In the genomic region with DNA sequence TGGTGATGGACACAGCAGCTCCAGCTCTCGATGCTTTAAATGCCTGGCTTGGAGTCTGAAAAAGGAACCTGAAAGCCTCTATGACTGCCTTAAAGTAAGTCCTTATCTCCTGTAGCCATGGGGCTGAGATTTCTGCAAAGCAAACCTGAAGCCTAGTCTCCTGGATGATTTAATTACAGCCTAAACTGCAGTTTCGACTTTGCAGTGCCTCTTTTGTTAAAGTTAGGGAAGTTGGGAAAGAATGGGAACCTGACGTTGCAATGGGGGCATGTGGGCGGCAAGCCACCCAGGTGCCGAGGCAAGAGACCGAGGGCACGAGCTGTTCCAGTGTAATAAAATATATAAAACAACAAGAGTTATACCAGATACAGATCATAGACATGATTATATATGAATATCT, we compare ENCODE assay signal across 19 cellular contexts. TPM values are rescaled to one million over a fixed set of nuclear protein-coding genes. Genes with fewer than 3 reads are reported as not detected.
DNase-seq lines count a peak whose midpoint lies in the region; ATAC-seq, FAIRE-seq and TF ChIP-seq lines count a peak whose summit lies in the region.
"Had no signal": no experiment of that assay in that cellular context is flagged by ENCODE, and none has a peak within 500 bp of the region (broad histone marks: within the 10 kb centered on the region; RNA-seq: fewer than 3 reads in every experiment).

No MANE protein-coding gene starts in this region.

- no peaks in the 10 kb centered on the region for H4K20me1 ChIP-seq in HepG2 (ENCODE audit: insufficient read depth, low read length)
- no peaks in the 10 kb centered on the region for H4K20me1 ChIP-seq in hepatocyte (ENCODE audit: insufficient read depth, poor library complexity, severe bottlenecking)

- CTCF ChIA-PET in HepG2 (lab: Yijun Ruan, JAX; ENCODE audit: low intra/inter-chr PET ratio, low total read pairs) = interaction anchor here (1.1 to 2.1 kb wide), 3 partner anchors 27 to 136 kb away, joined by 3 to 8 read pairs (median 3); no protein-coding TSS in a partner anchor

- no peak overlapping the region for H3K4me3 Mint-ChIP-seq in activated T-helper 1 cell treated with anti-CD3 and anti-CD28 coated beads, Interleukin-12 subunit alpha, Interleukin-12 subunit beta, Interleukin-2, Interleukin-4 antibody, amounts not matched to agents 30 ng/mL and 10 ng/mL and 1 ng/mL, durations not matched to agents 14 hours and 24 hours and 36 hours
- H3K4me3 Mint-ChIP-seq: HFFc6; natural killer cell treated with Interleukin-12 subunit alpha and Interleukin-12 subunit beta and Interleukin-15 and Interleukin-18, amount 100 ng/mL, for 72 hours had no signal

- POLR2A ChIA-PET in HepG2 (lab: Yijun Ruan, JAX) = interaction anchor here (1.3 to 6.2 kb wide), 6 partner anchors 12 to 81 kb away, joined by 4 to 59 read pairs (median 10); a partner anchor contains a TSS

- H3K27me3 ChIP-seq in HepG2 (ENCODE audit: control insufficient read depth in 1 of 2, insufficient read depth in 2 of 2, low read length in 2 of 2) (peaks cover 2 to 9% of the 10 kb centered on the region in 2 experiments; a peak in 4 of 5 replicates), right lobe of liver (no peaks in the 10 kb centered on the region), hepatocyte (no peaks in the 10 kb centered on the region)
- H3K27me3 ChIP-seq: suprapubic skin had no signal

- WGBS in HepG2 (ENCODE audit: low lambda C conversion rate) = 46% methylated on average over 7 of the region's 7 CpGs
- 73% methylated on average over 7 of the region's 7 CpGs for WGBS in right lobe of liver (ENCODE audit: insufficient coverage, low coverage, low lambda C conversion rate, missing lambda C conversion rate)
- WGBS in hepatocyte (ENCODE audit: low lambda C conversion rate, missing lambda C conversion rate) = 82% methylated on average over 7 of the region's 7 CpGs

- ATAC-seq in HepG2 = no peak
- ATAC-seq in right lobe of liver = no peak
- ATAC-seq: left cardiac atrium; natural killer cell treated with Interleukin-12 subunit alpha and Interleukin-12 subunit beta and Interleukin-15 and Interleukin-18, amount 100 ng/mL, for 72 hours had no signal

- no TSS peak for BruUV-seq in HepG2 (replicated peaks; lab: Mats Ljungman, UMichigan)

- H3K4me1 Mint-ChIP-seq in activated T-helper 1 cell treated with anti-CD3 and anti-CD28 coated beads, Interleukin-12 subunit alpha, Interleukin-12 subunit beta, Interleukin-2, Interleukin-4 antibody, amounts not matched to agents 30 ng/mL and 10 ng/mL and 1 ng/mL, durations not matched to agents 14 hours and 24 hours and 36 hours (ENCODE audit: low read depth) = peaks cover 9% of the 10 kb centered on the region

- peaks cover 63% of the 10 kb centered on the region for H3K4me1 ChIP-seq in HepG2 (ENCODE audit: insufficient read depth, low read length)
- H3K4me1 ChIP-seq in right lobe of liver = peaks cover 0 to 4% (median 0%) of the 10 kb centered on the region in 4 donors
- no peaks in the 10 kb centered on the region for H3K4me1 ChIP-seq in hepatocyte (ENCODE audit: insufficient read depth)
- H3K4me1 ChIP-seq: prostate gland had no signal

- H3K4me2 ChIP-seq in HepG2 (ENCODE audit: low read depth, low read length) (peak overlapping the region; percentile 78), hepatocyte (peak overlapping the region; percentile 47)

- no peak for TF ChIP-seq RAD21 in HepG2 (CRISPR knock-in tag; IDR thresholded peaks at IDR 0.05)

- H3K27ac Mint-ChIP-seq in activated T-helper 1 cell treated with anti-CD3 and anti-CD28 coated beads, Interleukin-12 subunit alpha, Interleukin-12 subunit beta, Interleukin-2, Interleukin-4 antibody, amounts not matched to agents 30 ng/mL and 10 ng/mL and 1 ng/mL, durations not matched to agents 14 hours and 24 hours and 36 hours = no peak overlapping the region

- H3K79me2 ChIP-seq in HepG2 (ENCODE audit: insufficient read depth, low read length) = no peaks in the 10 kb centered on the region
- H3K79me2 ChIP-seq in hepatocyte = no peaks in the 10 kb centered on the region

- H3K36me3 ChIP-seq in HepG2 (replicated peaks in 1 of 2; ENCODE audit: control insufficient read depth in 1 of 2, insufficient read depth in 2 of 2, low read length in 2 of 2) (no peaks in the 10 kb centered on the region), right lobe of liver (no peaks in the 10 kb centered on the region), hepatocyte (replicated peaks; ENCODE audit: insufficient read depth, low read depth) (no peaks in the 10 kb centered on the region)
- H3K36me3 ChIP-seq: prostate gland, suprapubic skin had no signal

- TF ChIP-seq EP300 in HepG2 (IDR thresholded peaks at IDR 0.05; ENCODE audit: low read depth in 2 of 2, low read length in 2 of 2) (no peak), HepG2 (CRISPR knock-in tag; IDR thresholded peaks at IDR 0.05; ENCODE audit: borderline replicate concordance) (no peak)

- DNase-seq in HepG2 (ENCODE audit: low spot score) = no peak
- no peak for DNase-seq in right lobe of liver
- DNase-seq in OCI-M1 (lab: John Stamatoyannopoulos, UW) = peak; percentile 38
- no peak for DNase-seq in hepatocyte (ENCODE audit: low spot score)
- no peak for DNase-seq in activated CD8-positive, alpha-beta memory T cell treated with anti-CD3 and anti-CD28 coated beads, Interleukin-2, amount 50 U/mL, for 4 hours
- no peak for DNase-seq in inferior parietal cortex (ENCODE audit: extremely low spot score)
- no peak for DNase-seq in GM19238 (ENCODE audit: insufficient read length, low spot score)
- DNase-seq in activated T-helper 1 cell treated with anti-CD3 and anti-CD28 coated beads, Interleukin-12 subunit alpha, Interleukin-12 subunit beta, Interleukin-2, Interleukin-4 antibody, amounts not matched to agents 30 ng/mL and 10 ng/mL and 1 ng/mL, durations not matched to agents 14 hours and 24 hours and 36 hours (ENCODE audit: low spot score) = no peak
- DNase-seq: NCI-H1105, NCI-H2107, NCI-H524 treated with DMSO at 0.1 percent for 48 hours, T-helper 9 cell had no signal

- H3K9me3 ChIP-seq in HepG2 (ENCODE audit: low read length) (no peaks in the 10 kb centered on the region), right lobe of liver (no peaks in the 10 kb centered on the region), hepatocyte (ENCODE audit: low read depth) (no peaks in the 10 kb centered on the region)
- H3K9me3 ChIP-seq: prostate gland, suprapubic skin had no signal

- no peak overlapping the region for H3K4me3 ChIP-seq in HepG2 (replicated peaks in 1 of 3; ENCODE audit: insufficient read depth in 1 of 3, low read depth in 2 of 3, low read length in 3 of 3)
- H3K4me3 ChIP-seq in right lobe of liver = no peak overlapping the region
- no peak overlapping the region for H3K4me3 ChIP-seq in hepatocyte
- H3K4me3 ChIP-seq: prostate gland, suprapubic skin had no signal

- TF ChIP-seq POLR2A in HepG2 (IDR thresholded peaks at IDR 0.05; ENCODE audit: insufficient read depth in 1 of 2, low read depth in 2 of 2, low read length in 2 of 2) (no peak), right lobe of liver (IDR thresholded peaks at IDR 0.05) (no peak)

- in situ Hi-C loops in HepG2 (cut with HindIII; ENCODE audit: extremely low pct_ligation_motif_present, low pct_unique_long_range_greater_than_20kb) = loop anchor here (5.0 kb wide), 1 partner anchor 139 kb away; no protein-coding TSS in a partner anchor

- no peaks in the 10 kb centered on the region for H3K36me3 Mint-ChIP-seq in activated T-helper 1 cell treated with anti-CD3 and anti-CD28 coated beads, Interleukin-12 subunit alpha, Interleukin-12 subunit beta, Interleukin-2, Interleukin-4 antibody, amounts not matched to agents 30 ng/mL and 10 ng/mL and 1 ng/mL, durations not matched to agents 14 hours and 24 hours and 36 hours (ENCODE audit: low read depth)
- H3K36me3 Mint-ChIP-seq: natural killer cell treated with Interleukin-12 subunit alpha and Interleukin-12 subunit beta and Interleukin-15 and Interleukin-18, amount 100 ng/mL, for 72 hours had no signal

- no peak overlapping the region for H2AFZ ChIP-seq in HepG2 (ENCODE audit: low read length)
- H2AFZ ChIP-seq in hepatocyte = no peak overlapping the region

- H3K9me2 ChIP-seq in hepatocyte (replicated peaks; ENCODE audit: insufficient read depth) = no peaks in the 10 kb centered on the region

- TF ChIP-seq CTCF in HepG2 (CRISPR knock-in tag; IDR thresholded peaks at IDR 0.05) (no peak), right lobe of liver (IDR thresholded peaks at IDR 0.05) (no peak), hepatocyte (IDR thresholded peaks at IDR 0.05; ENCODE audit: poor library complexity) (no peak)

- no peaks in the 10 kb centered on the region for H3K9me3 Mint-ChIP-seq in activated T-helper 1 cell treated with anti-CD3 and anti-CD28 coated beads, Interleukin-12 subunit alpha, Interleukin-12 subunit beta, Interleukin-2, Interleukin-4 antibody, amounts not matched to agents 30 ng/mL and 10 ng/mL and 1 ng/mL, durations not matched to agents 14 hours and 24 hours and 36 hours
- H3K9me3 Mint-ChIP-seq: CD8-positive, alpha-beta memory T cell; natural killer cell treated with Interleukin-12 subunit alpha and Interleukin-12 subunit beta and Interleukin-15 and Interleukin-18, amount 100 ng/mL, for 72 hours had no signal

- no peak overlapping the region for H3K9ac ChIP-seq in HepG2 (ENCODE audit: insufficient read depth, low read depth, low read length)

- intact Hi-C loops in HepG2 (cut with micrococcal nuclease; ENCODE audit: unreplicated experiment) (loop anchor here (2.0 to 5.0 kb wide), 3 partner anchors 28 to 206 kb away; no protein-coding TSS in a partner anchor), right lobe of liver (cut with DNase I) (loop anchor here in 1 of 2 donors (10.0 kb wide), 1 partner anchor 132 kb away; a partner anchor contains a TSS)
- intact Hi-C loops in activated T-helper 1 cell treated with anti-CD3 and anti-CD28 coated beads, Interleukin-12 subunit alpha, Interleukin-12 subunit beta, Interleukin-2, Interleukin-4 antibody, amounts not matched to agents 30 ng/mL and 10 ng/mL and 1 ng/mL, durations not matched to agents 14 hours and 24 hours and 36 hours (cut with micrococcal nuclease) = loop anchor here (1.0 kb wide), 1 partner anchor 136 kb away; no protein-coding TSS in a partner anchor

- no peak for FAIRE-seq in HepG2 (lab: Jason Lieb, UNC)
- FAIRE-seq: frontal cortex had no signal

- H3K27ac ChIP-seq in HepG2 (ENCODE audit: extremely low read length, insufficient read depth, low read length) = no peak overlapping the region
- H3K27ac ChIP-seq in right lobe of liver = no peak overlapping the region
- peak overlapping the region; percentile 35 for H3K27ac ChIP-seq in hepatocyte
- H3K27ac ChIP-seq: prostate gland, suprapubic skin had no signal

- H3K27me3 Mint-ChIP-seq in activated T-helper 1 cell treated with anti-CD3 and anti-CD28 coated beads, Interleukin-12 subunit alpha, Interleukin-12 subunit beta, Interleukin-2, Interleukin-4 antibody, amounts not matched to agents 30 ng/mL and 10 ng/mL and 1 ng/mL, durations not matched to agents 14 hours and 24 hours and 36 hours (ENCODE audit: insufficient read depth) = peaks cover 3% of the 10 kb centered on the region

RNA-seq across cellular contexts. Expression of a gene that starts 11.7 kb away (rescaled TPM):
- total RNA-seq in HepG2 (2016; rRNA removed; fragmentation: Illumina TruSeq; extraction: Trizol) (20.0 and 21.1 TPM in 2 replicates), right lobe of liver (1 to 10 TPM; 2.9 to 5.1 (median 3.9) TPM), hepatocyte (9.1 and 9.5 TPM in 2 replicates)
- 13.3 and 17.7 TPM in 2 replicates for total RNA-seq in HepG2 (2016; cell fraction: cytosol; rRNA removed; fragmentation: Illumina TruSeq; extraction: Trizol; ENCODE audit: low read depth)
- 20.4 and 21.0 TPM in 2 replicates for total RNA-seq in HepG2 (2016; cell fraction: insoluble cytoplasmic fraction; rRNA removed; fragmentation: Illumina TruSeq; extraction: Trizol)
- total RNA-seq in HepG2 (2016; cell fraction: membrane; rRNA removed; fragmentation: Illumina TruSeq; extraction: Trizol) = 28.7 and 36.7 TPM in 2 replicates
- total RNA-seq in HepG2 (2016; cell fraction: nucleus; rRNA removed; fragmentation: Illumina TruSeq; extraction: Trizol) = 11.4 and 12.6 TPM in 2 replicates
- polyA plus RNA-seq in HepG2 (2011; rRNA removed) (14.2 and 14.8 TPM in 2 replicates), hepatocyte (8.5 and 10.5 TPM in 2 replicates)
- 9.0 and 11.8 TPM in 2 replicates for polyA plus RNA-seq in HepG2 (2011; cell fraction: cytosol; rRNA removed)
- polyA plus RNA-seq in HepG2 (2011; cell fraction: nucleus; rRNA removed) = 6.4 and 8.0 TPM in 2 replicates
- 12.4 and 13.3 TPM in 2 replicates for polyA plus RNA-seq in HepG2 (2012)
- polyA plus RNA-seq in HepG2 (2016; cell fraction: cytosol; fragmentation: Illumina TruSeq; extraction: Trizol; ENCODE audit: low read depth) = 13.1 and 14.7 TPM in 2 replicates
- 19.5 and 20.9 TPM in 2 replicates for polyA plus RNA-seq in HepG2 (2016; cell fraction: insoluble cytoplasmic fraction; fragmentation: Illumina TruSeq; extraction: Trizol; ENCODE audit: low read depth)
- 25.6 and 29.7 TPM in 2 replicates for polyA plus RNA-seq in HepG2 (2016; cell fraction: membrane; fragmentation: Illumina TruSeq; extraction: Trizol; ENCODE audit: low read depth)
- polyA plus RNA-seq in HepG2 (2016; cell fraction: nucleus; fragmentation: Illumina TruSeq; extraction: Trizol; ENCODE audit: insufficient read depth, low read depth) = 21.4 and 23.1 TPM in 2 replicates
- 4.7 and 6.4 TPM in 2 replicates for polyA minus RNA-seq in HepG2 (2011; rRNA and poly(A)+ RNA removed; ENCODE audit: low replicate concordance)
- polyA minus RNA-seq in HepG2 (2011; cell fraction: cytosol; rRNA and poly(A)+ RNA removed) = 9.9 and 10.2 TPM in 2 replicates
- 5.2 and 6.1 TPM in 2 replicates for polyA minus RNA-seq in HepG2 (2011; cell fraction: nucleus; rRNA and poly(A)+ RNA removed)
- 5.7 and 5.8 TPM in 2 replicates for total RNA-seq in activated T-helper 1 cell treated with anti-CD3 and anti-CD28 coated beads, Interleukin-12 subunit alpha, Interleukin-12 subunit beta, Interleukin-2, Interleukin-4 antibody, amounts not matched to agents 30 ng/mL and 10 ng/mL and 1 ng/mL, durations not matched to agents 14 hours and 24 hours and 36 hours

RNA-seq across cellular contexts. Expression of a gene that starts 53.0 kb away (rescaled TPM):
- total RNA-seq in HepG2 (2016; rRNA removed; fragmentation: Illumina TruSeq; extraction: Trizol) (75.1 and 77.0 TPM in 2 replicates), right lobe of liver (10 to 100 TPM; 18.3 to 28.1 (median 21.1) TPM), hepatocyte (31.5 and 31.6 TPM in 2 replicates)
- total RNA-seq in HepG2 (2016; cell fraction: cytosol; rRNA removed; fragmentation: Illumina TruSeq; extraction: Trizol; ENCODE audit: low read depth) = 14.5 and 17.3 TPM in 2 replicates
- 71.7 and 75.6 TPM in 2 replicates for total RNA-seq in HepG2 (2016; cell fraction: insoluble cytoplasmic fraction; rRNA removed; fragmentation: Illumina TruSeq; extraction: Trizol)
- 32.1 and 34.1 TPM in 2 replicates for total RNA-seq in HepG2 (2016; cell fraction: membrane; rRNA removed; fragmentation: Illumina TruSeq; extraction: Trizol)
- total RNA-seq in HepG2 (2016; cell fraction: nucleus; rRNA removed; fragmentation: Illumina TruSeq; extraction: Trizol) = 86.6 and 98.5 TPM in 2 replicates
- polyA plus RNA-seq in HepG2 (2011; rRNA removed) (72.6 and 75.0 TPM in 2 replicates), hepatocyte (23.7 and 26.5 TPM in 2 replicates)
- polyA plus RNA-seq in HepG2 (2011; cell fraction: cytosol; rRNA removed) = 53.2 and 57.1 TPM in 2 replicates
- polyA plus RNA-seq in HepG2 (2011; cell fraction: nucleus; rRNA removed) = 292 and 297 TPM in 2 replicates
- 67.9 and 74.0 TPM in 2 replicates for polyA plus RNA-seq in HepG2 (2012)
- polyA plus RNA-seq in HepG2 (2016; cell fraction: cytosol; fragmentation: Illumina TruSeq; extraction: Trizol; ENCODE audit: low read depth) = 3.0 TPM in 2 replicates
- polyA plus RNA-seq in HepG2 (2016; cell fraction: insoluble cytoplasmic fraction; fragmentation: Illumina TruSeq; extraction: Trizol; ENCODE audit: low read depth) = 61.5 and 65.9 TPM in 2 replicates
- 10.9 and 11.6 TPM in 2 replicates for polyA plus RNA-seq in HepG2 (2016; cell fraction: membrane; fragmentation: Illumina TruSeq; extraction: Trizol; ENCODE audit: low read depth)
- polyA plus RNA-seq in HepG2 (2016; cell fraction: nucleus; fragmentation: Illumina TruSeq; extraction: Trizol; ENCODE audit: insufficient read depth, low read depth) = 130 and 135 TPM in 2 replicates
- 33.0 and 89.8 TPM in 2 replicates for polyA minus RNA-seq in HepG2 (2011; rRNA and poly(A)+ RNA removed; ENCODE audit: low replicate concordance)
- 30.7 and 35.0 TPM in 2 replicates for polyA minus RNA-seq in HepG2 (2011; cell fraction: cytosol; rRNA and poly(A)+ RNA removed)
- polyA minus RNA-seq in HepG2 (2011; cell fraction: nucleus; rRNA and poly(A)+ RNA removed) = 139 and 144 TPM in 2 replicates
- 60.5 and 60.8 TPM in 2 replicates for total RNA-seq in activated T-helper 1 cell treated with anti-CD3 and anti-CD28 coated beads, Interleukin-12 subunit alpha, Interleukin-12 subunit beta, Interleukin-2, Interleukin-4 antibody, amounts not matched to agents 30 ng/mL and 10 ng/mL and 1 ng/mL, durations not matched to agents 14 hours and 24 hours and 36 hours

RNA-seq across cellular contexts. Expression of a gene that starts 56.4 kb away (rescaled TPM):
- total RNA-seq in HepG2 (2016; rRNA removed; fragmentation: Illumina TruSeq; extraction: Trizol) = 53.3 and 204 TPM in 2 replicates
- total RNA-seq in HepG2 (2016; cell fraction: cytosol; rRNA removed; fragmentation: Illumina TruSeq; extraction: Trizol; ENCODE audit: low read depth) = 13.9 and 15.8 TPM in 2 replicates
- total RNA-seq in HepG2 (2016; cell fraction: insoluble cytoplasmic fraction; rRNA removed; fragmentation: Illumina TruSeq; extraction: Trizol) = 48.0 and 215 TPM in 2 replicates
- 19.3 and 20.8 TPM in 2 replicates for total RNA-seq in HepG2 (2016; cell fraction: membrane; rRNA removed; fragmentation: Illumina TruSeq; extraction: Trizol)
- 216 and 254 TPM in 2 replicates for total RNA-seq in HepG2 (2016; cell fraction: nucleus; rRNA removed; fragmentation: Illumina TruSeq; extraction: Trizol)
- polyA plus RNA-seq in HepG2 (2011; rRNA removed) = 155 and 175 TPM in 2 replicates
- polyA plus RNA-seq in HepG2 (2011; cell fraction: cytosol; rRNA removed) = 84.5 and 113 TPM in 2 replicates
- polyA plus RNA-seq in HepG2 (2011; cell fraction: nucleus; rRNA removed) = 1,291 and 1,782 TPM in 2 replicates
- 79.9 and 172 TPM in 2 replicates for polyA plus RNA-seq in HepG2 (2012)
- polyA plus RNA-seq in HepG2 (2016; cell fraction: cytosol; fragmentation: Illumina TruSeq; extraction: Trizol; ENCODE audit: low read depth) = 9.2 and 9.5 TPM in 2 replicates
- polyA plus RNA-seq in HepG2 (2016; cell fraction: insoluble cytoplasmic fraction; fragmentation: Illumina TruSeq; extraction: Trizol; ENCODE audit: low read depth) = 55.1 and 66.2 TPM in 2 replicates
- 17.0 and 20.1 TPM in 2 replicates for polyA plus RNA-seq in HepG2 (2016; cell fraction: membrane; fragmentation: Illumina TruSeq; extraction: Trizol; ENCODE audit: low read depth)
- 637 and 662 TPM in 2 replicates for polyA plus RNA-seq in HepG2 (2016; cell fraction: nucleus; fragmentation: Illumina TruSeq; extraction: Trizol; ENCODE audit: insufficient read depth, low read depth)
- 5.1 and 12.2 TPM in 2 replicates for polyA minus RNA-seq in HepG2 (2011; rRNA and poly(A)+ RNA removed; ENCODE audit: low replicate concordance)
- 23.0 and 25.3 TPM in 2 replicates for polyA minus RNA-seq in HepG2 (2011; cell fraction: cytosol; rRNA and poly(A)+ RNA removed)
- 56.8 and 67.0 TPM in 2 replicates for polyA minus RNA-seq in HepG2 (2011; cell fraction: nucleus; rRNA and poly(A)+ RNA removed)
- 1 to 10 TPM; 1.5 to 7.6 (median 3.5) TPM for total RNA-seq in right lobe of liver
- total RNA-seq in hepatocyte = 22.6 and 23.9 TPM in 2 replicates
- 68.1 and 77.0 TPM in 2 replicates for polyA plus RNA-seq in hepatocyte
- not detected in 2 replicates for total RNA-seq in activated T-helper 1 cell treated with anti-CD3 and anti-CD28 coated beads, Interleukin-12 subunit alpha, Interleukin-12 subunit beta, Interleukin-2, Interleukin-4 antibody, amounts not matched to agents 30 ng/mL and 10 ng/mL and 1 ng/mL, durations not matched to agents 14 hours and 24 hours and 36 hours
- total RNA-seq: CD8-positive, alpha-beta memory T cell; natural killer cell treated with Interleukin-12 subunit alpha and Interleukin-12 subunit beta and Interleukin-15 and Interleukin-18, amount 100 ng/mL, for 72 hours had no signal
- polyA plus RNA-seq: CD8-positive, alpha-beta memory T cell had no signal
